In genomic region chr18:29838556-29838955, GRCh38 we compare ENCODE assay signal across 21 cellular contexts.
"Had no signal": no experiment of that assay in that cellular context is flagged by ENCODE, and none has a peak within 500 bp of the region (broad histone marks: within the 10 kb centered on the region; RNA-seq: fewer than 3 reads in every experiment).

No MANE protein-coding gene starts in this region.

- H3K27ac ChIP-seq: RWPE1 had no signal

- H3K4me2 ChIP-seq: SK-N-SH had no signal

- H3K9me3 ChIP-seq: SK-N-SH had no signal

- ATAC-seq: Panc1 had no signal

- DNase-seq: IMR-90, Karpas-422, KG1, MM.1S, NCI-H1092 treated with DMSO at 0.1 percent for 48 hours, NCI-H1436, NCI-H187, NCI-H2029, NCI-H2081 treated with DMSO at 0.1 percent for 48 hours, NCI-H2171, NCI-H226, NCI-H446, NCI-H510A, NCI-H524 treated with DMSO at 0.1 percent for 48 hours, NCI-H69, NCI-H774, SHP77, SK-N-SH, SW 1271 had no signal

- H3K9me2 ChIP-seq: SK-N-SH had no signal

- H3K9ac ChIP-seq: SK-N-SH had no signal
